10 cellular contexts compared by ENCODE assay signal in the genomic region with DNA sequence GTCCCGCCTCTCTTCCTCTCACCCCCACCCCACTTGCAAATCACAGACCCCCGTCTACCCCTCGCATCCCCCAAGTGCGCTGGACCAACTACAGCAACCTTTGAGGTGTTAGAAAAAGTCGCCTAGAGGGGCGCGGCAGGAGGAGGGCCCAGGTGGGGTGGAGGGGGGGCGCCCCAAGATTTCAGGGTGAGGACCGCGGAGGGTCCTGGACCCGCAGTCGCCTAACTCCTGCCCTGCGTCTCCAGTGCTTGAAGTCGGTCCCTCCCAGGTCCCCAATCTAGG. TPM values are rescaled to one million over a fixed set of nuclear protein-coding genes. Genes with fewer than 3 reads are reported as not detected.
DNase-seq lines count a peak whose midpoint lies in the region; ATAC-seq and TF ChIP-seq lines count a peak whose summit lies in the region.
"Had no signal": no experiment of that assay in that cellular context is flagged by ENCODE, and none has a peak within 500 bp of the region (broad histone marks: within the 10 kb centered on the region; RNA-seq: fewer than 3 reads in every experiment).

No MANE protein-coding gene starts in this region.

- no peak overlapping the region for H3K9ac ChIP-seq in PC-3 (ENCODE audit: low read length)
- H3K9ac ChIP-seq in endodermal cell (ENCODE audit: extremely low read depth, low read length, poor library complexity, severe bottlenecking): no peak overlapping the region

- no peaks in the 10 kb centered on the region for H3K36me3 Mint-ChIP-seq in endodermal cell (ENCODE audit: low read depth)
- H3K36me3 Mint-ChIP-seq: activated CD4-positive, alpha-beta memory T cell treated with anti-CD3 and anti-CD28 coated beads for 36 hours; stimulated activated effector memory CD8-positive, alpha-beta T cell treated with anti-CD3 and anti-CD28 coated beads, Interleukin-12 subunit alpha, Interleukin-12 subunit beta, amount 100 ng/mL, for 72 hours had no signal

- H3K4me2 ChIP-seq in PC-3 (ENCODE audit: low read length): peak overlapping the region; percentile 79

- H3K27me3 ChIP-seq in PC-3 (ENCODE audit: low read length) (peaks cover 91% of the 10 kb centered on the region), endodermal cell (ENCODE audit: control insufficient read depth, insufficient read depth, low read length, poor library complexity, severe bottlenecking) (peaks cover 68% of the 10 kb centered on the region), muscle layer of duodenum (ENCODE audit: low read depth, low read length) (peaks cover 19% of the 10 kb centered on the region), tibial nerve (peaks cover 0 to 24% of the 10 kb centered on the region in 2 donors)
- peaks cover 5% of the 10 kb centered on the region for H3K27me3 ChIP-seq in effector memory CD4-positive, alpha-beta T cell (replicated peaks; ENCODE audit: control insufficient read depth, insufficient read depth, low read length, poor library complexity, severe bottlenecking)

- TF ChIP-seq CTCF in PC-3 (conservative IDR thresholded peaks at IDR 0.05; ENCODE audit: low read depth, low read length) (no peak), endodermal cell (conservative IDR thresholded peaks at IDR 0.05) (no peak), tibial nerve (IDR thresholded peaks at IDR 0.05) (no peak)

- H3K27ac ChIP-seq in PC-3 (ENCODE audit: low read length) (no peak overlapping the region), endodermal cell (ENCODE audit: low read depth, low read length) (no peak overlapping the region), muscle layer of duodenum (ENCODE audit: low read length) (no peak overlapping the region), tibial nerve (peak overlapping the region in 3 of 4 donors; percentile 1 to 80 (median 21))
- H3K27ac ChIP-seq in effector memory CD4-positive, alpha-beta T cell (ENCODE audit: insufficient read depth, low read length, poor library complexity, severe bottlenecking): no peak overlapping the region

- 0% methylated on average over 14 of the region's 14 CpGs; no CpG with 5 or more reads in 1 of the 2 experiments for WGBS in endodermal cell (ENCODE audit: insufficient coverage in 1 of 2, insufficient read length in 1 of 2), 2 experiments
- WGBS in tibial nerve, 2 donors: 2 to 4% methylated on average over 12 to 14 of the region's 14 CpGs

- no peak for TF ChIP-seq EP300 in tibial nerve (IDR thresholded peaks at IDR 0.05)

- no peaks in the 10 kb centered on the region for H3K9me3 ChIP-seq in PC-3 (ENCODE audit: low read length)
- H3K9me3 ChIP-seq in endodermal cell (ENCODE audit: control insufficient read depth, low read length): peaks cover 6% of the 10 kb centered on the region
- peaks cover 0 to 2% of the 10 kb centered on the region in 2 donors for H3K9me3 ChIP-seq in muscle layer of duodenum (ENCODE audit: control insufficient read depth in 1 of 2, low read length in 2 of 2)
- H3K9me3 ChIP-seq in tibial nerve: peaks cover 0 to 3% (median 0%) of the 10 kb centered on the region in 4 donors
- H3K9me3 ChIP-seq in effector memory CD4-positive, alpha-beta T cell (ENCODE audit: control insufficient read depth, low read length): no peaks in the 10 kb centered on the region

- H4K20me1 ChIP-seq in PC-3 (ENCODE audit: low read length): no peaks in the 10 kb centered on the region

- no peak overlapping the region for H3K27ac Mint-ChIP-seq in endodermal cell
- H3K27ac Mint-ChIP-seq: activated CD4-positive, alpha-beta memory T cell treated with anti-CD3 and anti-CD28 coated beads for 36 hours; stimulated activated effector memory CD8-positive, alpha-beta T cell treated with anti-CD3 and anti-CD28 coated beads, Interleukin-12 subunit alpha, Interleukin-12 subunit beta, amount 100 ng/mL, for 72 hours had no signal

- ATAC-seq in PC-3: no peak

- no peak for DNase-seq in PC-3
- no peak for DNase-seq in endodermal cell
- DNase-seq in tibial nerve (ENCODE audit: low spot score in 2 of 2): no peak
- no peak for DNase-seq in erythroblast (lab: John Stamatoyannopoulos, UW)
- no peak for DNase-seq in effector memory CD4-positive, alpha-beta T cell
- DNase-seq in NCI-H2081 treated with DMSO at 0.1 percent for 48 hours (lab: John Stamatoyannopoulos, UW): no peak
- DNase-seq: DND-41 had no signal

- H2AFZ ChIP-seq in PC-3 (ENCODE audit: low read length): no peak overlapping the region

- TF ChIP-seq POLR2A in tibial nerve (IDR thresholded peaks at IDR 0.05): no peak
- TF ChIP-seq POLR2A in erythroblast (IDR thresholded peaks at IDR 0.05; ENCODE audit: low read length): no peak

- CTCF ChIA-PET in PC-3 (lab: Charles Lee): no interaction called here

- H3K36me3 ChIP-seq in PC-3 (ENCODE audit: low read depth, low read length): no peaks in the 10 kb centered on the region
- no peaks in the 10 kb centered on the region for H3K36me3 ChIP-seq in endodermal cell (ENCODE audit: control insufficient read depth, insufficient read depth, low read length)
- no peaks in the 10 kb centered on the region for H3K36me3 ChIP-seq in muscle layer of duodenum (ENCODE audit: control insufficient read depth in 1 of 2, insufficient read depth in 2 of 2, low read length in 2 of 2)
- no peaks in the 10 kb centered on the region for H3K36me3 ChIP-seq in tibial nerve
- H3K36me3 ChIP-seq in effector memory CD4-positive, alpha-beta T cell (ENCODE audit: control insufficient read depth, insufficient read depth, low read length): no peaks in the 10 kb centered on the region

- no peaks in the 10 kb centered on the region for H3K9me2 ChIP-seq in PC-3 (replicated peaks; ENCODE audit: low read length)

- no TSS peak for BruUV-seq in PC-3 (replicated peaks; lab: Mats Ljungman, UMichigan)

- no peaks in the 10 kb centered on the region for H3F3A ChIP-seq in PC-3 (ENCODE audit: low read length, unreplicated experiment)

- intact Hi-C loops in PC-3 (cut with micrococcal nuclease): no loop called here

- no peaks in the 10 kb centered on the region for H3K79me2 ChIP-seq in PC-3 (ENCODE audit: low read length)

- H3K27me3 Mint-ChIP-seq in endodermal cell (ENCODE audit: insufficient read depth): peaks cover 95% of the 10 kb centered on the region

- H3K4me1 Mint-ChIP-seq in endodermal cell: peaks cover 20% of the 10 kb centered on the region

- peaks cover 5% of the 10 kb centered on the region for H3K9me3 Mint-ChIP-seq in endodermal cell

- POLR2A ChIA-PET in PC-3 (lab: Charles Lee; ENCODE audit: unreplicated experiment): no interaction called here

- peaks cover 4% of the 10 kb centered on the region; the same call in 1 of the 2 replicates for H3K4me1 ChIP-seq in PC-3 (ENCODE audit: insufficient read depth, low read length)
- peaks cover 11% of the 10 kb centered on the region for H3K4me1 ChIP-seq in endodermal cell (ENCODE audit: control insufficient read depth, insufficient read depth, low read length)
- peaks cover 0 to 14% of the 10 kb centered on the region in 2 donors for H3K4me1 ChIP-seq in muscle layer of duodenum (ENCODE audit: control insufficient read depth in 1 of 2, insufficient read depth in 2 of 2, low read length in 2 of 2)
- H3K4me1 ChIP-seq in tibial nerve: peaks cover 0 to 26% (median 5%) of the 10 kb centered on the region in 4 donors
- no peaks in the 10 kb centered on the region for H3K4me1 ChIP-seq in effector memory CD4-positive, alpha-beta T cell (ENCODE audit: control insufficient read depth, insufficient read depth, low read length, poor library complexity, severe bottlenecking)

- peak overlapping the region; percentile 69 for H3K4me3 Mint-ChIP-seq in endodermal cell
- H3K4me3 Mint-ChIP-seq: activated CD4-positive, alpha-beta memory T cell treated with anti-CD3 and anti-CD28 coated beads for 36 hours had no signal

- H3K4me3 ChIP-seq in PC-3 (ENCODE audit: low read length) (no peak overlapping the region), endodermal cell (ENCODE audit: low read length) (peak overlapping the region; percentile 77), muscle layer of duodenum (ENCODE audit: low read depth in 1 of 2, low read length in 2 of 2) (peak overlapping the region; percentile 26 to 89), tibial nerve (peak overlapping the region; percentile 29 to 74 (median 55))
- no peak overlapping the region for H3K4me3 ChIP-seq in effector memory CD4-positive, alpha-beta T cell (ENCODE audit: insufficient read depth, low read depth, low read length, poor library complexity, severe bottlenecking)

RNA-seq across cellular contexts. Expression of gene EGFLAM, which starts 0.4 kb away (rescaled TPM):
- total RNA-seq in PC-3 (2014; rRNA removed) (not detected in 2 replicates), endodermal cell (1 to 10 TPM; 4.4 to 8.8 TPM), tibial nerve (10 to 100 TPM; 18.4 to 64.5 (median 51.1) TPM)
- polyA plus RNA-seq in endodermal cell (2013, experiment 1 of 2): 4.7 TPM
- 4.6 TPM for polyA plus RNA-seq in endodermal cell (2013, experiment 2 of 2)
- total RNA-seq: activated CD4-positive, alpha-beta memory T cell treated with anti-CD3 and anti-CD28 coated beads for 36 hours had no signal

Comparison
In these comparisons a context has a peak if more than half of its experiments do, and no peak if none do; other contexts are left out.
1. H3K27ac ChIP-seq: peak in tibial nerve (3 of 4); none in PC-3 (single experiment), endodermal cell (single experiment), muscle layer of duodenum (single experiment) and effector memory CD4-positive, alpha-beta T cell (single experiment).
2. H3K4me3 ChIP-seq: peak in endodermal cell (single experiment), muscle layer of duodenum (2 of 2) and tibial nerve (4 of 4); none in PC-3 (single experiment) and effector memory CD4-positive, alpha-beta T cell (single experiment).